ENCODE assay signal across 28 cellular contexts in the genomic region with DNA sequence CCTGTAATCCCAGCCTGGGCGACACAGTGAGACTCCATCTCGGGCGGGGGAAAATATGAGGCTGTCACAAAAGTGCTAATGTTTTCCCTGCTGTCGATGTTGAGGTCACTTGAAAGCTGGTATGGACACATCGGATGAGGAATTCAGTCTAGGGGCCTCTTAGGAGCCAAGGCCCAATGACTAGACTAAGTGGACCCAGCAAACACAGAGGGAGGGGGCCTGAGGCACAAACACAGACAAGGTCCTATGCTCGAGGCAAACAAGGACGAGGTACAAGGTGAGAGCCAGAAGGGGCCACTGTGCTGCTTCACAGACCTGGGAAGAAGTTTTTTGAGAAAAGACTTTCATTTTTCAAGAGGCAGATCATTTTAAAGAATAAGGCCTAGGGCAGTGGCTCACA.
"Had no signal": no experiment of that assay in that cellular context is flagged by ENCODE, and none has a peak within 500 bp of the region (broad histone marks: within the 10 kb centered on the region; RNA-seq: fewer than 3 reads in every experiment).

No MANE protein-coding gene starts in this region.

- ATAC-seq: activated CD4-positive, alpha-beta T cell treated with anti-CD3 and anti-CD28 coated beads for 36 hours; activated CD8-positive, alpha-beta T cell treated with anti-CD3 and anti-CD28 coated beads, Interleukin-2, amount 10 ng/mL, durations not matched to agents 7 days and 5 days; activated T-cell treated with anti-CD3 and anti-CD28 coated beads, Interleukin-2, amount 50 U/mL, for 4 hours; activated T-helper 17 cell treated with anti-CD3 and anti-CD28 coated beads, Interleukin-2, amount 50 U/mL, for 72 hours; esophagus mucosa had no signal

- H3K4me1 Mint-ChIP-seq: activated T-helper 17 cell treated with anti-CD3 and anti-CD28 coated beads, Interleukin-2, amount 50 U/mL, for 72 hours had no signal

- DNase-seq: activated CD4-positive, alpha-beta memory T cell treated with anti-CD3 and anti-CD28 coated beads for 36 hours; activated CD4-positive, alpha-beta T cell treated with anti-CD3 and anti-CD28 coated beads for 36 hours; activated CD4-positive, alpha-beta T cell treated with anti-CD3 and anti-CD28 coated beads, Interleukin-2, amount 10 ng/mL, durations not matched to agents 24 days and 14 days; activated CD4-positive, CD25-positive, alpha-beta regulatory T cell; activated CD4-positive, CD25-positive, alpha-beta regulatory T cell treated with anti-CD3 and anti-CD28 coated beads, Interleukin-2, amount 50 U/mL, for 72 hours; activated CD8-positive, alpha-beta T cell treated with anti-CD3 and anti-CD28 coated beads, Interleukin-2, amount 10 ng/mL, durations not matched to agents 7 days and 5 days; activated effector memory CD4-positive, alpha-beta T cell treated with Interleukin-2 at 50 U/mL for 16 hours; activated gamma-delta T cell treated with Interleukin-2 at 50 U/mL for 16 hours; activated naive CD4-positive, alpha-beta T cell treated with anti-CD3 and anti-CD28 coated beads, Interleukin-2, amount 50 U/mL, for 16 hours; activated naive CD4-positive, alpha-beta T cell treated with Interleukin-2 at 50 U/mL for 16 hours; activated T-cell treated with anti-CD3 and anti-CD28 coated beads, Interleukin-2, amount 50 U/mL, for 4 hours; amniotic stem cell; anterior cingulate cortex; central memory CD4-positive, alpha-beta T cell; cerebellar nuclear complex; colonic mucosa; effector CD8-positive, alpha-beta T cell; foreskin fibroblast; head of caudate nucleus; T-helper 1 cell; T-helper 2 cell had no signal

- H3K27me3 ChIP-seq: cardiac muscle cell, colonic mucosa had no signal

- H3K36me3 ChIP-seq: cardiac muscle cell, colonic mucosa had no signal

- H3K4me3 ChIP-seq: cardiac muscle cell, colonic mucosa had no signal

- H3K9me3 Mint-ChIP-seq: activated CD4-positive, alpha-beta memory T cell treated with anti-CD3 and anti-CD28 coated beads for 36 hours; activated CD4-positive, alpha-beta T cell treated with anti-CD3 and anti-CD28 coated beads, Interleukin-2, amount 10 ng/mL, durations not matched to agents 24 days and 14 days; activated T-cell treated with anti-CD3 and anti-CD28 coated beads, Interleukin-2, amount 50 U/mL, for 4 hours; activated T-helper 17 cell treated with anti-CD3 and anti-CD28 coated beads, Interleukin-2, amount 50 U/mL, for 72 hours had no signal

- H3K9me3 ChIP-seq: colonic mucosa had no signal

- FAIRE-seq: astrocyte, endometrium, frontal cortex had no signal

- H3K4me3 Mint-ChIP-seq: activated CD4-positive, alpha-beta memory T cell treated with anti-CD3 and anti-CD28 coated beads for 36 hours; activated CD4-positive, alpha-beta T cell treated with anti-CD3 and anti-CD28 coated beads for 36 hours; activated CD4-positive, alpha-beta T cell treated with anti-CD3 and anti-CD28 coated beads, Interleukin-2, amount 10 ng/mL, durations not matched to agents 24 days and 14 days; activated CD8-positive, alpha-beta T cell treated with anti-CD3 and anti-CD28 coated beads, Interleukin-2, amount 10 ng/mL, durations not matched to agents 7 days and 5 days; activated naive CD8-positive, alpha-beta T cell; activated T-cell treated with anti-CD3 and anti-CD28 coated beads, Interleukin-2, amount 50 U/mL, for 4 hours; activated T-helper 17 cell treated with anti-CD3 and anti-CD28 coated beads, Interleukin-2, amount 50 U/mL, for 72 hours had no signal

- H3K27me3 Mint-ChIP-seq: activated CD4-positive, alpha-beta memory T cell treated with anti-CD3 and anti-CD28 coated beads for 36 hours; activated CD4-positive, alpha-beta T cell treated with anti-CD3 and anti-CD28 coated beads for 36 hours; activated CD4-positive, alpha-beta T cell treated with anti-CD3 and anti-CD28 coated beads, Interleukin-2, amount 10 ng/mL, durations not matched to agents 24 days and 14 days; activated naive CD8-positive, alpha-beta T cell; activated T-helper 17 cell treated with anti-CD3 and anti-CD28 coated beads, Interleukin-2, amount 50 U/mL, for 72 hours had no signal

- H3K4me1 ChIP-seq: colonic mucosa had no signal

- H3K27ac Mint-ChIP-seq: activated CD4-positive, alpha-beta memory T cell treated with anti-CD3 and anti-CD28 coated beads for 36 hours; activated CD4-positive, alpha-beta T cell treated with anti-CD3 and anti-CD28 coated beads for 36 hours; activated CD4-positive, alpha-beta T cell treated with anti-CD3 and anti-CD28 coated beads, Interleukin-2, amount 10 ng/mL, durations not matched to agents 24 days and 14 days; activated CD8-positive, alpha-beta T cell treated with anti-CD3 and anti-CD28 coated beads, Interleukin-2, amount 10 ng/mL, durations not matched to agents 7 days and 5 days; activated naive CD8-positive, alpha-beta T cell; activated T-helper 17 cell treated with anti-CD3 and anti-CD28 coated beads, Interleukin-2, amount 50 U/mL, for 72 hours had no signal

- H3K27ac ChIP-seq: cardiac muscle cell, colonic mucosa had no signal
